In genomic region chr2:7732497-7732896, GRCh38 we compare ENCODE assay signal across 1 cellular context.
TF ChIP-seq lines count a peak whose summit lies in the region.

No MANE protein-coding gene starts in this region.

TF ChIP-seq in H1, 55 proteins besides CTCF, POLR2A, EP300 and RAD21 (continued from another document):
- TF ChIP-seq CHD7 (IDR thresholded peaks at IDR 0.05; ENCODE audit: insufficient replicate concordance, low read length): no peak
- TF ChIP-seq SP4 (IDR thresholded peaks at IDR 0.05; ENCODE audit: low read length): no peak
- no peak for TF ChIP-seq ASH2L (IDR thresholded peaks at IDR 0.05; ENCODE audit: low read length)
- no peak for TF ChIP-seq EGR1 (IDR thresholded peaks at IDR 0.05; ENCODE audit: borderline replicate concordance, low read depth, low read length)
- TF ChIP-seq NANOG (IDR thresholded peaks at IDR 0.05; ENCODE audit: insufficient read depth, low read depth, low read length, poor library complexity, severe bottlenecking): no peak
- TF ChIP-seq CBX8 (IDR thresholded peaks at IDR 0.05; ENCODE audit: borderline replicate concordance, low read depth, low read length): no peak
- TF ChIP-seq FOSL1 (IDR thresholded peaks at IDR 0.05; ENCODE audit: insufficient read depth, low read depth, low read length): no peak
- TF ChIP-seq MAFK (IDR thresholded peaks at IDR 0.05; ENCODE audit: low read depth, low read length): no peak
- TF ChIP-seq RNF2 (IDR thresholded peaks at IDR 0.05; ENCODE audit: borderline replicate concordance, low read depth, low read length, missing control alignments, poor library complexity, severe bottlenecking): no peak
- TF ChIP-seq SP1 (IDR thresholded peaks at IDR 0.05; ENCODE audit: low read depth, low read length): no peak
- no peak for TF ChIP-seq BRCA1 (IDR thresholded peaks at IDR 0.05; ENCODE audit: low read depth, low read length)
- no peak for TF ChIP-seq BACH1 (IDR thresholded peaks at IDR 0.05; ENCODE audit: low read length)
- TF ChIP-seq TAF7 (optimal IDR thresholded peaks at IDR 0.05; ENCODE audit: borderline replicate concordance, low read depth, low read length): no peak
- no peak for TF ChIP-seq CREB1 (IDR thresholded peaks at IDR 0.05)
- TF ChIP-seq TBP (IDR thresholded peaks at IDR 0.05; ENCODE audit: low read depth, low read length): no peak
- no peak for TF ChIP-seq HDAC2 (IDR thresholded peaks at IDR 0.05; ENCODE audit: borderline replicate concordance in 1 of 2, low read depth in 2 of 2, low read length in 2 of 2)
TF ChIP-seq in H1: peak in this region for 0.
